In genomic region chr7:127838816-127839415, GRCh38 we compare ENCODE assay signal across 1 cellular context.
TF ChIP-seq lines count a peak whose summit lies in the region.

No MANE protein-coding gene starts in this region.

TF ChIP-seq in K562, 482 proteins besides CTCF, POLR2A, EP300 and RAD21 (continued from another document and continues in another):
- TF ChIP-seq PTRF (tag; IDR thresholded peaks at IDR 0.05) (no peak), JUN (IDR thresholded peaks at IDR 0.05; ENCODE audit: borderline replicate concordance, low read depth, low read length) (0 out of 2 replicates have a peak, but pooled peaks have one; percentile 52), JUN (CRISPR knock-in tag; IDR thresholded peaks at IDR 0.05; ENCODE audit: borderline replicate concordance) (no peak), PHTF2 (CRISPR knock-in tag; IDR thresholded peaks at IDR 0.05) (no peak), GTF2F1 (IDR thresholded peaks at IDR 0.05; ENCODE audit: low read depth, low read length) (no peak), PHF20 (IDR thresholded peaks at IDR 0.05; ENCODE audit: partially characterized antibody) (no peak), UBTF (IDR thresholded peaks at IDR 0.05; ENCODE audit: borderline replicate concordance in 1 of 2, low read depth in 2 of 2, low read length in 2 of 2) (0 out of 4 replicates have a peak, but pooled peaks of 1 of the 2 experiments have one; percentile 70), ZNF146 (CRISPR knock-in tag; IDR thresholded peaks at IDR 0.05; ENCODE audit: unreplicated experiment) (no peak), ZNF165 (CRISPR knock-in tag; IDR thresholded peaks at IDR 0.05; ENCODE audit: borderline replicate concordance) (no peak), ZNF639 (CRISPR knock-in tag; conservative IDR thresholded peaks at IDR 0.05 in 1 of 2, IDR thresholded peaks at IDR 0.05 in 1 of 2) (no peak), ZNF592 (IDR thresholded peaks at IDR 0.05) (no peak; the same call in none of the 2 replicates), MLLT1 (IDR thresholded peaks at IDR 0.05) (no peak), E2F6 (IDR thresholded peaks at IDR 0.05; ENCODE audit: borderline replicate concordance in 1 of 2, extremely low read depth in 1 of 2, insufficient read depth in 1 of 2, insufficient read length in 1 of 2, low read depth in 1 of 2, low read length in 1 of 2, poor library complexity in 1 of 2, severe bottlenecking in 1 of 2) (no peak), CAMTA2 (CRISPR knock-in tag; conservative IDR thresholded peaks at IDR 0.05) (no peak), BACH1 (tag; IDR thresholded peaks at IDR 0.05) (peak; percentile 20; the same call in 1 of the 2 replicates), BDP1 (IDR thresholded peaks at IDR 0.05; ENCODE audit: insufficient read depth, insufficient read length) (no peak), CC2D1A (IDR thresholded peaks at IDR 0.05) (no peak; the same call in 1 of the 2 replicates), POLR2AphosphoS5 (IDR thresholded peaks at IDR 0.05; ENCODE audit: control insufficient read depth, insufficient read depth, low read depth, low read length) (peak; percentile 90), ARID3A (IDR thresholded peaks at IDR 0.05; ENCODE audit: borderline replicate concordance, low read depth, low read length) (peak; percentile 86; the same call in 1 of the 2 replicates), SLC30A9 (CRISPR knock-in tag; IDR thresholded peaks at IDR 0.05) (no peak), DMBX1 (CRISPR knock-in tag; IDR thresholded peaks at IDR 0.05; ENCODE audit: borderline replicate concordance) (peak; percentile 53; the same call in 1 of the 2 replicates), SFPQ (IDR thresholded peaks at IDR 0.05; ENCODE audit: low read depth, low read length) (no peak), MXI1 (IDR thresholded peaks at IDR 0.05; ENCODE audit: low read depth, low read length) (no peak), STAT5B (CRISPR knock-in tag; IDR thresholded peaks at IDR 0.05) (no peak), ZNF354B (CRISPR knock-in tag; IDR thresholded peaks at IDR 0.05) (no peak), ZNF134 (CRISPR knock-in tag; conservative IDR thresholded peaks at IDR 0.05) (no peak), POLR2G (IDR thresholded peaks at IDR 0.05; ENCODE audit: low read depth, low read length) (no peak), HNRNPK (IDR thresholded peaks at IDR 0.05; ENCODE audit: low read depth, low read length, poor library complexity, severe bottlenecking) (no peak), PML (IDR thresholded peaks at IDR 0.05; ENCODE audit: low read length) (peak; percentile 88), HMGN3 (IDR thresholded peaks at IDR 0.05; ENCODE audit: borderline replicate concordance, extremely low read depth, insufficient read length, low read depth, low read length) (no peak), BRF1 (IDR thresholded peaks at IDR 0.05; ENCODE audit: borderline replicate concordance, extremely low read depth, insufficient read length) (no peak), ZNF511 (CRISPR knock-in tag; IDR thresholded peaks at IDR 0.05) (no peak), CTCFL (IDR thresholded peaks at IDR 0.05; ENCODE audit: borderline replicate concordance, insufficient read depth, low read depth, low read length, poor library complexity, severe bottlenecking) (no peak), ETV1 (tag; conservative IDR thresholded peaks at IDR 0.05; ENCODE audit: low read depth) (no peak), SRSF9 (IDR thresholded peaks at IDR 0.05; ENCODE audit: borderline replicate concordance, low read depth, low read length) (no peak), HMG20B (CRISPR knock-in tag; IDR thresholded peaks at IDR 0.05) (no peak), ZNF76 (CRISPR knock-in tag; IDR thresholded peaks at IDR 0.05; ENCODE audit: borderline replicate concordance) (no peak), NFIC (IDR thresholded peaks at IDR 0.05) (peak; percentile 88), RFX5 (IDR thresholded peaks at IDR 0.05; ENCODE audit: low read depth, low read length) (0 out of 2 replicates have a peak, but pooled peaks have one; percentile 18), NR3C1 (CRISPR knock-in tag; IDR thresholded peaks at IDR 0.05) (no peak), JUND (IDR thresholded peaks at IDR 0.05; ENCODE audit: borderline replicate concordance, low read depth, low read length) (peak; percentile 78; the same call in 1 of the 2 replicates), JUND (tag; IDR thresholded peaks at IDR 0.05; ENCODE audit: borderline replicate concordance, low read depth, low read length) (peak; percentile 83; the same call in 2 of the 3 replicates)
